ENCODE assay signal across 14 cellular contexts in genomic region chr16:20429499-20429898, GRCh38. TPM values are rescaled to one million over a fixed set of nuclear protein-coding genes. Genes with fewer than 3 reads are reported as not detected.
"Had no signal": no experiment of that assay in that cellular context is flagged by ENCODE, and none has a peak within 500 bp of the region (broad histone marks: within the 10 kb centered on the region; RNA-seq: fewer than 3 reads in every experiment).

No MANE protein-coding gene starts in this region.

RNA-seq across cellular contexts. Expression of gene ACSM5, which starts 20.2 kb away (rescaled TPM):
- total RNA-seq: activated B cell treated with CpG ODN at 0.5 μM for 24 hours; activated CD4-positive, alpha-beta memory T cell treated with anti-CD3 and anti-CD28 coated beads for 36 hours; activated CD4-positive, alpha-beta memory T cell treated with anti-CD3 and anti-CD28 coated beads, Interleukin-2, amount 10 ng/mL, durations not matched to agents 7 days and 5 days; activated CD4-positive, alpha-beta T cell treated with anti-CD3 and anti-CD28 coated beads for 36 hours; activated CD4-positive, alpha-beta T cell treated with anti-CD3 and anti-CD28 coated beads, Interleukin-2, amount 10 ng/mL, durations not matched to agents 24 days and 14 days; activated CD4-positive, alpha-beta T cell treated with anti-CD3 and anti-CD28 coated beads, Interleukin-2, amount 10 ng/mL, durations not matched to agents 7 days and 5 days; activated CD8-positive, alpha-beta memory T cell treated with anti-CD3 and anti-CD28 coated beads for 36 hours; activated CD8-positive, alpha-beta memory T cell treated with anti-CD3 and anti-CD28 coated beads, Interleukin-2, amount 10 ng/mL, durations not matched to agents 7 days and 5 days; activated CD8-positive, alpha-beta T cell treated with anti-CD3 and anti-CD28 coated beads for 36 hours; activated CD8-positive, alpha-beta T cell treated with anti-CD3 and anti-CD28 coated beads, Interleukin-2, amount 10 ng/mL, durations not matched to agents 7 days and 5 days; T-helper 1 cell treated with Interleukin-12 subunit alpha and Interleukin-12 subunit beta and Interleukin-4 antibody, amounts not matched to agents 30 ng/mL and 1 ng/mL, for 36 hours; T-helper 17 cell; T-helper 2 cell treated with Interferon-gamma antibody and Interleukin-4, amounts not matched to agents 100 ng/mL and 5 ng/mL, for 36 hours had no signal

RNA-seq across cellular contexts. Expression of gene ACSM2A, which starts 21.8 kb away (rescaled TPM):
- total RNA-seq: activated B cell treated with CpG ODN at 0.5 μM for 24 hours; activated CD4-positive, alpha-beta memory T cell treated with anti-CD3 and anti-CD28 coated beads for 36 hours; activated CD4-positive, alpha-beta memory T cell treated with anti-CD3 and anti-CD28 coated beads, Interleukin-2, amount 10 ng/mL, durations not matched to agents 7 days and 5 days; activated CD4-positive, alpha-beta T cell treated with anti-CD3 and anti-CD28 coated beads, Interleukin-2, amount 10 ng/mL, durations not matched to agents 24 days and 14 days; activated CD4-positive, alpha-beta T cell treated with anti-CD3 and anti-CD28 coated beads, Interleukin-2, amount 10 ng/mL, durations not matched to agents 7 days and 5 days; activated CD8-positive, alpha-beta memory T cell treated with anti-CD3 and anti-CD28 coated beads for 36 hours; activated CD8-positive, alpha-beta T cell treated with anti-CD3 and anti-CD28 coated beads for 36 hours; activated CD8-positive, alpha-beta T cell treated with anti-CD3 and anti-CD28 coated beads, Interleukin-2, amount 10 ng/mL, durations not matched to agents 7 days and 5 days; T-helper 1 cell treated with Interleukin-12 subunit alpha and Interleukin-12 subunit beta and Interleukin-4 antibody, amounts not matched to agents 30 ng/mL and 1 ng/mL, for 36 hours; T-helper 17 cell; T-helper 2 cell treated with Interferon-gamma antibody and Interleukin-4, amounts not matched to agents 100 ng/mL and 5 ng/mL, for 36 hours; WTC11 had no signal

RNA-seq across cellular contexts. Expression of gene PDILT, which starts 25.0 kb away (rescaled TPM):
- total RNA-seq: activated B cell treated with CpG ODN at 0.5 μM for 24 hours; activated CD4-positive, alpha-beta memory T cell treated with anti-CD3 and anti-CD28 coated beads for 36 hours; activated CD4-positive, alpha-beta memory T cell treated with anti-CD3 and anti-CD28 coated beads, Interleukin-2, amount 10 ng/mL, durations not matched to agents 7 days and 5 days; activated CD4-positive, alpha-beta T cell treated with anti-CD3 and anti-CD28 coated beads for 36 hours; activated CD4-positive, alpha-beta T cell treated with anti-CD3 and anti-CD28 coated beads, Interleukin-2, amount 10 ng/mL, durations not matched to agents 24 days and 14 days; activated CD4-positive, alpha-beta T cell treated with anti-CD3 and anti-CD28 coated beads, Interleukin-2, amount 10 ng/mL, durations not matched to agents 7 days and 5 days; activated CD8-positive, alpha-beta memory T cell treated with anti-CD3 and anti-CD28 coated beads for 36 hours; activated CD8-positive, alpha-beta memory T cell treated with anti-CD3 and anti-CD28 coated beads, Interleukin-2, amount 10 ng/mL, durations not matched to agents 7 days and 5 days; activated CD8-positive, alpha-beta T cell treated with anti-CD3 and anti-CD28 coated beads for 36 hours; activated CD8-positive, alpha-beta T cell treated with anti-CD3 and anti-CD28 coated beads, Interleukin-2, amount 10 ng/mL, durations not matched to agents 7 days and 5 days; T-helper 1 cell treated with Interleukin-12 subunit alpha and Interleukin-12 subunit beta and Interleukin-4 antibody, amounts not matched to agents 30 ng/mL and 1 ng/mL, for 36 hours; T-helper 17 cell; T-helper 2 cell treated with Interferon-gamma antibody and Interleukin-4, amounts not matched to agents 100 ng/mL and 5 ng/mL, for 36 hours; WTC11 had no signal
